In the genomic region with DNA sequence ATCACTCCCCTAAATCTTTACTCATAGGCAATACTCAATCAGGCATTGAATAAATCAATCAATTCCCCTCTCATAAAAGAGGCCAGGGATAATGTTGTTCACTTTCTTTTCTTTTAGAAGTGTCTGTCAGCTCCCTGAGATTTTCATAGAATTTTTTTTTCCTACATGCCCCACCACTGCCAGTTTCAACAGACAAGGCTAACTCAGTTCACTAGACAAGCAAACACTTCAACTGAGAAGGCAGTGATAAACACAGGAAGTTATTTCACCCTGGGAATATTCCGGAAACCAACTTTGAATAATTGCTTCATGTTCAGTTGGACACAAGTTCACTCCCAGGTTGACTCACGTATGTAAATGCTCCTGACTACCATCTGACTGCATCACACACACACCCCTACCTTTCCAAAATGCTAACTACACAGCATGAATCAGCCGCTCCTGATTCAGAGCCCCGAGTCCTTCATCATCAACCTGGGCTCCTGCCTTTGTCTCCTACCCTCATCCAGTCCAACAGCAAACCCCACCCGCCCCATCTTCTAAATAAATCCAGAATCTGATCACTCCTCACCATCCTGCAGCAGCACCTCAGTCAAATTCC, we compare ENCODE assay signal across 9 cellular contexts.
A peak's percentile ranks its signal among the peaks of the same experiment; 100 is the strongest.
DNase-seq lines count a peak whose midpoint lies in the region; ATAC-seq and TF ChIP-seq lines count a peak whose summit lies in the region.
"Had no signal": no experiment of that assay in that cellular context is flagged by ENCODE, and none has a peak within 500 bp of the region (broad histone marks: within the 10 kb centered on the region; RNA-seq: fewer than 3 reads in every experiment).

No MANE protein-coding gene starts in this region.

- no peak for TF ChIP-seq EP300 in stomach (IDR thresholded peaks at IDR 0.05)

- intact Hi-C loops in left ventricle myocardium inferior (cut with micrococcal nuclease): no loop called here
- intact Hi-C loops in stomach (cut with DNase I; ENCODE audit: low total_unique reads): no loop called here
- intact Hi-C loops in dorsolateral prefrontal cortex (cut with DNase I): no loop called here

- peaks cover 20% of the 10 kb centered on the region for H3K4me1 Mint-ChIP-seq in WTC11

- H3K9me3 Mint-ChIP-seq in WTC11: 0 out of 2 replicates have a peak, but pooled peaks cover 3% of the 10 kb centered on the region

- peak overlapping the region; percentile 19; the same call in 1 of the 2 replicates for H3K4me3 ChIP-seq in GM06990 (replicated peaks; ENCODE audit: low read depth, low read length)
- H3K4me3 ChIP-seq in HL-60 (replicated peaks; ENCODE audit: insufficient read depth, low read length): no peak overlapping the region
- H3K4me3 ChIP-seq in left ventricle myocardium inferior: no peak overlapping the region
- no peak overlapping the region for H3K4me3 ChIP-seq in stomach
- H3K4me3 ChIP-seq in dorsolateral prefrontal cortex: no peak overlapping the region

- no peak for TF ChIP-seq POLR2A in stomach (IDR thresholded peaks at IDR 0.05)

- 27 to 38% (median 32%) methylated on average over 5 of the region's 5 CpGs for WGBS in stomach, 5 donors

- H3K27me3 ChIP-seq in GM06990 (replicated peaks; ENCODE audit: control insufficient read depth, insufficient read depth, low read length) (no peaks in the 10 kb centered on the region), HL-60 (ENCODE audit: insufficient read depth, poor library complexity, severe bottlenecking) (no peaks in the 10 kb centered on the region), left ventricle myocardium inferior (ENCODE audit: low read depth) (no peaks in the 10 kb centered on the region), stomach (no peaks in the 10 kb centered on the region), dorsolateral prefrontal cortex (no peaks in the 10 kb centered on the region)

- POLR2A ChIA-PET in WTC11 (lab: Charles Lee): interaction anchor here (0.5 kb wide), 1 partner anchor 29 kb away, joined by 3 read pairs; no protein-coding TSS in a partner anchor

- peak; percentile 67 for ATAC-seq in GM21447 (IDR thresholded peaks at IDR 0.05; ENCODE audit: unreplicated experiment)
- ATAC-seq in WTC11: no peak

- TF ChIP-seq CTCF in GM06990 (IDR thresholded peaks at IDR 0.05; ENCODE audit: insufficient read depth, low read length, poor library complexity, severe bottlenecking) (no peak), HL-60 (IDR thresholded peaks at IDR 0.05; ENCODE audit: insufficient read depth, low read length) (no peak), WTC11 (IDR thresholded peaks at IDR 0.05) (no peak), left ventricle myocardium inferior (IDR thresholded peaks at IDR 0.05; ENCODE audit: borderline replicate concordance) (no peak), stomach (IDR thresholded peaks at IDR 0.05) (no peak), dorsolateral prefrontal cortex (IDR thresholded peaks at IDR 0.05 in 54 of 56, conservative IDR thresholded peaks at IDR 0.05 in 2 of 56; ENCODE audit: low read depth in 1 of 56, partially characterized antibody in 56 of 56) (no peak)

- DNase-seq in GM06990 (ENCODE audit: extremely low read depth, insufficient read length) (peak; percentile 79), HL-60 (ENCODE audit: low read depth in 1 of 2, low spot score in 1 of 2) (peak; percentile 46 to 85), WTC11 (ENCODE audit: low spot score) (no peak), left ventricle myocardium inferior (no peak), stomach (peak; percentile 45), dorsolateral prefrontal cortex (no peak), NCI-H2081 treated with DMSO at 0.1 percent for 48 hours (lab: John Stamatoyannopoulos, UW) (no peak)

- H3K9me3 ChIP-seq in left ventricle myocardium inferior (replicated peaks) (no peaks in the 10 kb centered on the region), stomach (no peaks in the 10 kb centered on the region)

- H3K36me3 Mint-ChIP-seq in WTC11: no peaks in the 10 kb centered on the region
- H3K36me3 Mint-ChIP-seq: activated naive CD8-positive, alpha-beta T cell had no signal

- H3K4me1 ChIP-seq in left ventricle myocardium inferior (peaks cover 29% of the 10 kb centered on the region), stomach (peaks cover 0 to 46% (median 23%) of the 10 kb centered on the region in 4 donors)

- H3K27ac ChIP-seq in HL-60 (replicated peaks) (peak overlapping the region; percentile 86; the same call in 1 of the 2 replicates), left ventricle myocardium inferior (replicated peaks) (peak overlapping the region; percentile 43), stomach (peak overlapping the region in 4 of 5 donors; percentile 29 to 83 (median 61)), dorsolateral prefrontal cortex (no peak overlapping the region)

- CTCF ChIA-PET in WTC11 (lab: Charles Lee): interaction anchor here (1.4 kb wide), 1 partner anchor 11 kb away, joined by 7 read pairs; no protein-coding TSS in a partner anchor

- H3K27ac Mint-ChIP-seq in WTC11: peak overlapping the region; percentile 42; the same call in 1 of the 2 replicates
- H3K27ac Mint-ChIP-seq: activated naive CD8-positive, alpha-beta T cell had no signal

- H3K4me3 Mint-ChIP-seq in WTC11: no peak overlapping the region
- H3K4me3 Mint-ChIP-seq: activated naive CD8-positive, alpha-beta T cell had no signal

- H3K36me3 ChIP-seq in GM06990 (ENCODE audit: control insufficient read depth, insufficient read depth, low read length) (no peaks in the 10 kb centered on the region), left ventricle myocardium inferior (no peaks in the 10 kb centered on the region), stomach (no peaks in the 10 kb centered on the region)

- H3K27me3 Mint-ChIP-seq in WTC11 (ENCODE audit: low read depth): no peaks in the 10 kb centered on the region
- H3K27me3 Mint-ChIP-seq: activated naive CD8-positive, alpha-beta T cell had no signal

TF ChIP-seq in WTC11, 78 proteins besides CTCF, POLR2A, EP300 and RAD21:
- peak; percentile 90 for TF ChIP-seq GABPB1 (CRISPR knock-in tag; IDR thresholded peaks at IDR 0.05)
- no peak for TF ChIP-seq ZNF121 (CRISPR knock-in tag; IDR thresholded peaks at IDR 0.05)

Comparison
In these comparisons a context has a peak if more than half of its experiments do, and no peak if none do; other contexts are left out.
1. DNase-seq: peak in GM06990 (single experiment), HL-60 (2 of 2) and stomach (single experiment); none in WTC11 (single experiment), left ventricle myocardium inferior (single experiment), dorsolateral prefrontal cortex (0 of 10) and NCI-H2081 treated with DMSO at 0.1 percent for 48 hours (single experiment).
2. H3K27ac ChIP-seq: peak in HL-60 (single experiment), left ventricle myocardium inferior (single experiment) and stomach (4 of 5); none in dorsolateral prefrontal cortex (0 of 59).